In the genomic region with DNA sequence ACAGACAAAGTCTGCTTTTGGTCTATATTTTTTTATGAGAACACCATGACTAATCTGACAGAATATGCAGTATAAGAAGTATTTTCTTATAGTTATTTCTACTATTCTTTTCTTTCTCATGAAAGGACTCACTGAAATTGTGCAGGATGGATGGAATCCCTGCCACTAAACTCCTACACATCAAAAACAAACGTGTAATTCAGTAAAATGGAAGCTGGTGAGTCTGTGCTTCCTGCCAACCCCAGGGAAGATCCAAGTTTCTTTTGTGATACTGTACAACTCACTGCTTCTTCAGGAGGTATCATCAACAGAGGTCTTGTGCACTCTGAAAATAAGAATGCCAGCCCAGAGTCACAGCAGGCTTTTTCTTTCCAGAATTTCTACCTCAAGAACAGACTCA, we compare ENCODE assay signal across 24 cellular contexts.
DNase-seq lines count a peak whose midpoint lies in the region; ATAC-seq, FAIRE-seq and TF ChIP-seq lines count a peak whose summit lies in the region.
"Had no signal": no experiment of that assay in that cellular context is flagged by ENCODE, and none has a peak within 500 bp of the region (broad histone marks: within the 10 kb centered on the region; RNA-seq: fewer than 3 reads in every experiment).

No MANE protein-coding gene starts in this region.

- H3K4me2 ChIP-seq in SK-N-SH (no peak overlapping the region), astrocyte (ENCODE audit: low read length) (no peak overlapping the region)
- H3K4me2 ChIP-seq: BLaER1, GM23338 had no signal

- H3K27me3 ChIP-seq in SK-N-SH (ENCODE audit: insufficient read depth), result no peaks in the 10 kb centered on the region
- no peaks in the 10 kb centered on the region for H3K27me3 ChIP-seq in astrocyte (ENCODE audit: insufficient read depth, low read length)
- H3K27me3 ChIP-seq in adrenal gland, result no peaks in the 10 kb centered on the region
- H3K27me3 ChIP-seq: BLaER1 had no signal

- H3K4me1 ChIP-seq in SK-N-SH (ENCODE audit: control insufficient read depth in 1 of 2, insufficient read depth in 2 of 2, low read depth in 1 of 2, low read length in 1 of 2) (peaks cover 4 to 18% of the 10 kb centered on the region in 2 experiments), astrocyte (ENCODE audit: insufficient read depth, low read length) (peaks cover 16% of the 10 kb centered on the region), adrenal gland (replicated peaks in 1 of 2) (no peaks in the 10 kb centered on the region)
- H3K4me1 ChIP-seq: BLaER1 had no signal

- peaks cover 27% of the 10 kb centered on the region for H3F3A ChIP-seq in SK-N-SH (replicated peaks; ENCODE audit: insufficient read depth)

- intact Hi-C loops in adrenal gland (cut with DNase I), result no loop called here

- H3K27ac ChIP-seq in SK-N-SH (ENCODE audit: low read depth in 2 of 2, low read length in 1 of 2), result peak overlapping the region in 1 of 2 experiments; percentile 37; a peak in 2 of 4 replicates
- no peak overlapping the region for H3K27ac ChIP-seq in astrocyte (ENCODE audit: low read depth, low read length)
- H3K27ac ChIP-seq in adrenal gland, result no peak overlapping the region
- H3K27ac ChIP-seq: 22Rv1, BLaER1, C4-2B had no signal

- POLR2A ChIA-PET in SK-N-SH (lab: Yijun Ruan, JAX), result no interaction called here

- no peak for TF ChIP-seq POLR2A in adrenal gland (IDR thresholded peaks at IDR 0.05)

- DNase-seq in SK-N-SH (no peak), NCI-H226 (peak; percentile 21), astrocyte (ENCODE audit: low read depth) (no peak), SK-N-DZ (ENCODE audit: low spot score) (no peak), adrenal gland (no peak)
- DNase-seq in effector memory CD8-positive, alpha-beta T cell, result no peak
- DNase-seq: CD4-positive, CD25-positive, alpha-beta regulatory T cell; CD8-positive, alpha-beta T cell; DMS 273 treated with DMSO at 0.1 percent for 48 hours; DMS79; EL; GDM1; H9 had no signal

- peak overlapping the region; percentile 54; the same call in 1 of the 2 replicates for H2AFZ ChIP-seq in SK-N-SH (ENCODE audit: low read depth)
- H2AFZ ChIP-seq in astrocyte (ENCODE audit: low read depth, low read length), result peak overlapping the region; percentile 14
- H2AFZ ChIP-seq: GM23338 had no signal

- no peak for TF ChIP-seq EP300 in SK-N-SH (IDR thresholded peaks at IDR 0.05; ENCODE audit: borderline replicate concordance in 1 of 2, low read depth in 1 of 2, low read length in 1 of 2)

- H3K4me1 Mint-ChIP-seq in astrocyte (ENCODE audit: low read depth, unreplicated experiment), result peaks cover 3% of the 10 kb centered on the region
- no peaks in the 10 kb centered on the region for H3K4me1 Mint-ChIP-seq in effector memory CD8-positive, alpha-beta T cell (ENCODE audit: low read depth in 2 of 2)
- H3K4me1 Mint-ChIP-seq: B cell; CD4-positive, CD25-positive, alpha-beta regulatory T cell had no signal

- H3K4me3 ChIP-seq in SK-N-SH (ENCODE audit: low read depth in 2 of 2, low read length in 1 of 2), result no peak overlapping the region
- no peak overlapping the region for H3K4me3 ChIP-seq in astrocyte (ENCODE audit: insufficient read depth, low read depth, low read length)
- H3K4me3 ChIP-seq in adrenal gland, result no peak overlapping the region
- H3K4me3 ChIP-seq: BLaER1, GM12878, GM23338 had no signal

- CTCF ChIA-PET in SK-N-SH (lab: Yijun Ruan, JAX), result no interaction called here

- no peaks in the 10 kb centered on the region for H3K9me3 Mint-ChIP-seq in astrocyte (ENCODE audit: unreplicated experiment)
- no peaks in the 10 kb centered on the region for H3K9me3 Mint-ChIP-seq in effector memory CD8-positive, alpha-beta T cell
- H3K9me3 Mint-ChIP-seq: CD4-positive, CD25-positive, alpha-beta regulatory T cell; CD8-positive, alpha-beta T cell; GM23338; H9 had no signal

- TF ChIP-seq CTCF in SK-N-SH (IDR thresholded peaks at IDR 0.05), result no peak
- no peak for TF ChIP-seq CTCF in astrocyte (IDR thresholded peaks at IDR 0.05; ENCODE audit: insufficient read depth, low read depth, low read length)
- TF ChIP-seq CTCF in adrenal gland (IDR thresholded peaks at IDR 0.05), result no peak

- WGBS in SK-N-SH (ENCODE audit: low lambda C conversion rate), result 48% methylated on average over 1 of the region's 1 CpG
- WGBS in adrenal gland, 4 donors, result 35 to 50% (median 42%) methylated on average over 1 of the region's 1 CpG

- TF ChIP-seq RAD21 in SK-N-SH (IDR thresholded peaks at IDR 0.05; ENCODE audit: low read length), result no peak

- no peaks in the 10 kb centered on the region for H3K9me2 ChIP-seq in SK-N-SH

- H3K27me3 Mint-ChIP-seq in astrocyte (ENCODE audit: low read depth, unreplicated experiment), result no peaks in the 10 kb centered on the region
- peaks cover 0 to 9% of the 10 kb centered on the region in 2 donors for H3K27me3 Mint-ChIP-seq in effector memory CD8-positive, alpha-beta T cell
- H3K27me3 Mint-ChIP-seq: B cell had no signal

- H3K27ac Mint-ChIP-seq in astrocyte (ENCODE audit: unreplicated experiment), result no peak overlapping the region
- H3K27ac Mint-ChIP-seq in effector memory CD8-positive, alpha-beta T cell, result no peak overlapping the region
- H3K27ac Mint-ChIP-seq: B cell; CD4-positive, CD25-positive, alpha-beta regulatory T cell; CD8-positive, alpha-beta T cell; GM23338; H9 had no signal

- no peak for FAIRE-seq in astrocyte (lab: Jason Lieb, UNC)
- FAIRE-seq: D721Med, GM12878, GM19239 had no signal

- no peaks in the 10 kb centered on the region for H3K9me3 ChIP-seq in SK-N-SH
- no peaks in the 10 kb centered on the region for H3K9me3 ChIP-seq in astrocyte (ENCODE audit: insufficient read depth, low read depth, low read length)
- H3K9me3 ChIP-seq in adrenal gland (replicated peaks in 1 of 3), result no peaks in the 10 kb centered on the region
- H3K9me3 ChIP-seq: BLaER1 had no signal

- H3K4me3 Mint-ChIP-seq in astrocyte (ENCODE audit: unreplicated experiment), result no peak overlapping the region
- H3K4me3 Mint-ChIP-seq in effector memory CD8-positive, alpha-beta T cell, result no peak overlapping the region
- H3K4me3 Mint-ChIP-seq: B cell; CD4-positive, CD25-positive, alpha-beta regulatory T cell; CD8-positive, alpha-beta T cell; GM23338; H9 had no signal

- no peak overlapping the region for H3K9ac ChIP-seq in SK-N-SH
- no peak overlapping the region for H3K9ac ChIP-seq in astrocyte (ENCODE audit: low read length)
- H3K9ac ChIP-seq: BLaER1 had no signal

- no peaks in the 10 kb centered on the region for H3K36me3 ChIP-seq in SK-N-SH (replicated peaks in 1 of 2; ENCODE audit: control insufficient read depth in 1 of 2, insufficient read depth in 2 of 2, low read length in 1 of 2)
- H3K36me3 ChIP-seq in astrocyte (ENCODE audit: insufficient read depth, low read length), result no peaks in the 10 kb centered on the region
- no peaks in the 10 kb centered on the region for H3K36me3 ChIP-seq in adrenal gland (replicated peaks in 1 of 2)
- H3K36me3 ChIP-seq: BLaER1 had no signal

- ATAC-seq in SK-N-SH treated with all-trans-retinoic acid at 6 μM for 48 hours (no peak), HG03196 (IDR thresholded peaks at IDR 0.05; ENCODE audit: unreplicated experiment) (no peak)
- no peak for ATAC-seq in effector memory CD8-positive, alpha-beta T cell (replicated peaks)
- ATAC-seq: CD8-positive, alpha-beta T cell; GM12878; GM23338; HCT116 had no signal

- H3K36me3 Mint-ChIP-seq in astrocyte (ENCODE audit: low read depth, unreplicated experiment), result no peaks in the 10 kb centered on the region
- no peaks in the 10 kb centered on the region for H3K36me3 Mint-ChIP-seq in effector memory CD8-positive, alpha-beta T cell (ENCODE audit: insufficient read depth)
- H3K36me3 Mint-ChIP-seq: CD4-positive, CD25-positive, alpha-beta regulatory T cell; CD8-positive, alpha-beta T cell had no signal

- H3K79me2 ChIP-seq in SK-N-SH (ENCODE audit: insufficient read depth) (no peaks in the 10 kb centered on the region), astrocyte (ENCODE audit: insufficient read depth, low read length) (no peaks in the 10 kb centered on the region)

- H4K20me1 ChIP-seq in SK-N-SH (ENCODE audit: insufficient read depth) (no peaks in the 10 kb centered on the region), astrocyte (ENCODE audit: insufficient read depth, low read length) (no peaks in the 10 kb centered on the region)
- H4K20me1 ChIP-seq: BLaER1 had no signal

TF ChIP-seq in SK-N-SH, 30 proteins besides CTCF, POLR2A, EP300 and RAD21:
- TF ChIP-seq GABPA (IDR thresholded peaks at IDR 0.05; ENCODE audit: low read depth), result no peak
- TF ChIP-seq RFX5 (IDR thresholded peaks at IDR 0.05; ENCODE audit: low read length), result no peak
- TF ChIP-seq NFIC (IDR thresholded peaks at IDR 0.05; ENCODE audit: borderline replicate concordance), result no peak
- no peak for TF ChIP-seq MEF2A (IDR thresholded peaks at IDR 0.05; ENCODE audit: borderline replicate concordance, low read depth)
- no peak for TF ChIP-seq ELF1 (IDR thresholded peaks at IDR 0.05)
- TF ChIP-seq FOSL2 (IDR thresholded peaks at IDR 0.05; ENCODE audit: borderline replicate concordance, low read depth), result no peak
- no peak for TF ChIP-seq MXI1 (IDR thresholded peaks at IDR 0.05; ENCODE audit: low read depth, low read length)
TF ChIP-seq in SK-N-SH: peak in this region for 0.

TF ChIP-seq in SK-N-SH treated with all-trans-retinoic acid at 6 μM for 48 hours, 23 proteins besides CTCF, POLR2A, EP300 and RAD21:
- TF ChIP-seq ZNF8 (CRISPR knock-in tag; IDR thresholded peaks at IDR 0.05) (no peak), ZNF70 (CRISPR knock-in tag; IDR thresholded peaks at IDR 0.05) (no peak), ZFP30 (CRISPR knock-in tag; IDR thresholded peaks at IDR 0.05) (no peak), TOX (CRISPR knock-in tag; IDR thresholded peaks at IDR 0.05; ENCODE audit: borderline replicate concordance) (no peak), ZNF565 (CRISPR knock-in tag; conservative IDR thresholded peaks at IDR 0.05; ENCODE audit: low read depth) (no peak), RARB (CRISPR knock-in tag; IDR thresholded peaks at IDR 0.05) (no peak), ZC3H10 (CRISPR knock-in tag; IDR thresholded peaks at IDR 0.05) (no peak), TCF4 (CRISPR knock-in tag; IDR thresholded peaks at IDR 0.05; ENCODE audit: borderline replicate concordance) (no peak)
- TF ChIP-seq, protein P1, sequence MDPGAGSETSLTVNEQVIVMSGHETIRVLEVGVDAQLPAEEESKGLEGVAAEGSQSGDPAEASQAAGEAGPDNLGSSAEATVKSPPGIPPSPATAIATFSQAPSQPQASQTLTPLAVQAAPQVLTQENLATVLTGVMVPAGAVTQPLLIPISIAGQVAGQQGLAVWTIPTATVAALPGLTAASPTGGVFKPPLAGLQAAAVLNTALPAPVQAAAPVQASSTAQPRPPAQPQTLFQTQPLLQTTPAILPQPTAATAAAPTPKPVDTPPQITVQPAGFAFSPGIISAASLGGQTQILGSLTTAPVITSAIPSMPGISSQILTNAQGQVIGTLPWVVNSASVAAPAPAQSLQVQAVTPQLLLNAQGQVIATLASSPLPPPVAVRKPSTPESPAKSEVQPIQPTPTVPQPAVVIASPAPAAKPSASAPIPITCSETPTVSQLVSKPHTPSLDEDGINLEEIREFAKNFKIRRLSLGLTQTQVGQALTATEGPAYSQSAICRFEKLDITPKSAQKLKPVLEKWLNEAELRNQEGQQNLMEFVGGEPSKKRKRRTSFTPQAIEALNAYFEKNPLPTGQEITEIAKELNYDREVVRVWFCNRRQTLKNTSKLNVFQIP (CRISPR knock-in tag; IDR thresholded peaks at IDR 0.05; ENCODE audit: borderline replicate concordance, low read depth), result no peak
TF ChIP-seq in SK-N-SH treated with all-trans-retinoic acid at 6 μM for 48 hours: peak in this region for 0.
